ENCODE assay signal across 13 cellular contexts in genomic region chr10:36116751-36117150, GRCh38.
"Had no signal": no experiment of that assay in that cellular context is flagged by ENCODE, and none has a peak within 500 bp of the region (broad histone marks: within the 10 kb centered on the region; RNA-seq: fewer than 3 reads in every experiment).

No MANE protein-coding gene starts in this region.

- H3K4me1 Mint-ChIP-seq: activated CD8-positive, alpha-beta memory T cell treated with anti-CD3 and anti-CD28 coated beads, Interleukin-2, amount 10 ng/mL, durations not matched to agents 7 days and 5 days; activated naive CD4-positive, alpha-beta T cell treated with anti-CD3 and anti-CD28 coated beads, Interleukin-2, amount 50 U/mL, for 24 hours; naive thymus-derived CD4-positive, alpha-beta T cell had no signal

- H3K4me3 Mint-ChIP-seq: activated CD8-positive, alpha-beta memory T cell treated with anti-CD3 and anti-CD28 coated beads, Interleukin-2, amount 10 ng/mL, durations not matched to agents 7 days and 5 days; activated naive CD4-positive, alpha-beta T cell treated with anti-CD3 and anti-CD28 coated beads, Interleukin-2, amount 50 U/mL, for 24 hours; activated T-cell treated with anti-CD3 and anti-CD28 coated beads, Interleukin-2, amount 50 U/mL, for 24 hours; naive thymus-derived CD4-positive, alpha-beta T cell had no signal

- H3K36me3 Mint-ChIP-seq: activated CD8-positive, alpha-beta memory T cell treated with anti-CD3 and anti-CD28 coated beads, Interleukin-2, amount 10 ng/mL, durations not matched to agents 7 days and 5 days; activated naive CD4-positive, alpha-beta T cell treated with anti-CD3 and anti-CD28 coated beads, Interleukin-2, amount 50 U/mL, for 24 hours; naive thymus-derived CD4-positive, alpha-beta T cell had no signal

- H3K27me3 Mint-ChIP-seq: activated CD8-positive, alpha-beta memory T cell treated with anti-CD3 and anti-CD28 coated beads, Interleukin-2, amount 10 ng/mL, durations not matched to agents 7 days and 5 days; activated naive CD4-positive, alpha-beta T cell treated with anti-CD3 and anti-CD28 coated beads, Interleukin-2, amount 50 U/mL, for 24 hours; activated T-cell treated with anti-CD3 and anti-CD28 coated beads, Interleukin-2, amount 50 U/mL, for 24 hours; naive thymus-derived CD4-positive, alpha-beta T cell had no signal

- H3K4me3 ChIP-seq: lower lobe of right lung had no signal

- H3K27ac Mint-ChIP-seq: activated CD8-positive, alpha-beta memory T cell treated with anti-CD3 and anti-CD28 coated beads, Interleukin-2, amount 10 ng/mL, durations not matched to agents 7 days and 5 days; activated naive CD4-positive, alpha-beta T cell treated with anti-CD3 and anti-CD28 coated beads, Interleukin-2, amount 50 U/mL, for 24 hours; activated T-cell treated with anti-CD3 and anti-CD28 coated beads, Interleukin-2, amount 50 U/mL, for 24 hours; naive thymus-derived CD4-positive, alpha-beta T cell had no signal

- H3K9me3 ChIP-seq: lower lobe of right lung had no signal

- DNase-seq: activated CD4-positive, alpha-beta T cell treated with anti-CD3 and anti-CD28 coated beads for 1 hour; activated CD4-positive, alpha-beta T cell treated with anti-CD3 and anti-CD28 coated beads, Interleukin-2, amount 50 U/mL, for 48 hours; activated CD8-positive, alpha-beta memory T cell treated with anti-CD3 and anti-CD28 coated beads, Interleukin-2, amount 10 ng/mL, durations not matched to agents 7 days and 5 days; activated effector memory CD4-positive, alpha-beta T cell treated with Interleukin-2 at 50 U/mL for 16 hours; activated T-cell treated with anti-CD3 and anti-CD28 coated beads, Interleukin-2, amount 50 U/mL, for 24 hours; hippocampal formation; kidney glomerular epithelial cell; lower lobe of right lung; naive thymus-derived CD4-positive, alpha-beta T cell; stimulated activated CD4-positive, alpha-beta T cell treated with anti-CD3 and anti-CD28 coated beads, Interleukin-12 subunit alpha, Interleukin-12 subunit beta, amount 100 ng/mL, for 4 hours; stimulated activated naive CD4-positive, alpha-beta T cell treated with Interleukin-2 at 50 U/mL for 16 hours had no signal

- H3K4me1 ChIP-seq: lower lobe of right lung had no signal

- H3K36me3 ChIP-seq: lower lobe of right lung had no signal

- ATAC-seq: activated CD8-positive, alpha-beta memory T cell treated with anti-CD3 and anti-CD28 coated beads, Interleukin-2, amount 10 ng/mL, durations not matched to agents 7 days and 5 days; lower lobe of right lung; naive thymus-derived CD4-positive, alpha-beta T cell; sciatic nerve had no signal

- H3K27ac ChIP-seq: lower lobe of right lung had no signal

- H3K9me3 Mint-ChIP-seq: activated T-cell treated with anti-CD3 and anti-CD28 coated beads, Interleukin-2, amount 50 U/mL, for 24 hours had no signal
